ENCODE assay signal across 8 cellular contexts in genomic region chr12:116278259-116278595, GRCh38. TPM values are rescaled to one million over a fixed set of nuclear protein-coding genes. Genes with fewer than 3 reads are reported as not detected.
A peak's percentile ranks its signal among the peaks of the same experiment; 100 is the strongest.
DNase-seq lines count a peak whose midpoint lies in the region; ATAC-seq and TF ChIP-seq lines count a peak whose summit lies in the region.

No MANE protein-coding gene starts in this region.

- intact Hi-C loops in esophagus squamous epithelium (cut with DNase I), result loop anchor here (10.0 kb wide), 1 partner anchor 317 kb away; no protein-coding TSS in a partner anchor
- intact Hi-C loops in prostate gland (cut with DNase I), result loop anchor here (5.0 to 10.0 kb wide), 3 partner anchors 157 to 319 kb away; no protein-coding TSS in a partner anchor

- H3K9me3 ChIP-seq in esophagus squamous epithelium (no peaks in the 10 kb centered on the region), prostate gland (no peaks in the 10 kb centered on the region)

- H3K36me3 ChIP-seq in GM06990 (ENCODE audit: control insufficient read depth, insufficient read depth, low read length) (no peaks in the 10 kb centered on the region), esophagus squamous epithelium (no peaks in the 10 kb centered on the region), prostate gland (no peaks in the 10 kb centered on the region)

- WGBS in esophagus squamous epithelium, 2 donors, result 37 to 58% methylated on average over 6 to 10 of the region's 10 CpGs
- WGBS in prostate gland, result 42% methylated on average over 10 of the region's 10 CpGs

- DNase-seq in GM06990 (ENCODE audit: extremely low read depth, insufficient read length) (no peak), RWPE1 (ENCODE audit: low spot score) (no peak), esophagus squamous epithelium (lab: John Stamatoyannopoulos, UW) (no peak), prostate gland (ENCODE audit: low spot score) (no peak), medulla oblongata (ENCODE audit: extremely low spot score) (no peak)
- DNase-seq in stimulated activated CD4-positive, alpha-beta T cell treated with anti-CD3 and anti-CD28 coated beads, Interleukin-2, amount 100 ng/mL, for 48 hours, result no peak

- POLR2A ChIA-PET in RWPE1 (lab: Yijun Ruan, JAX; ENCODE audit: low non-redundant PET), result no interaction called here

- H3K27me3 ChIP-seq in GM06990 (replicated peaks; ENCODE audit: control insufficient read depth, insufficient read depth, low read length) (peaks cover 2% of the 10 kb centered on the region; the same call in 1 of the 2 replicates), esophagus squamous epithelium (no peaks in the 10 kb centered on the region), prostate gland (replicated peaks; ENCODE audit: insufficient read depth) (no peaks in the 10 kb centered on the region)

- H3K4me1 ChIP-seq in esophagus squamous epithelium (peaks cover 13 to 35% (median 15%) of the 10 kb centered on the region in 3 donors), prostate gland (replicated peaks) (no peaks in the 10 kb centered on the region)

- CTCF ChIA-PET in RWPE1 (lab: Yijun Ruan, JAX), result interaction anchor here (0.6 kb wide), 2 partner anchors 29 to 173 kb away, joined by 3 to 4 read pairs; no protein-coding TSS in a partner anchor

- H3K4me3 ChIP-seq in GM06990 (replicated peaks; ENCODE audit: low read depth, low read length) (peak overlapping the region; percentile 46), esophagus squamous epithelium (peak overlapping the region; percentile 72 to 94 (median 84)), prostate gland (peak overlapping the region; percentile 63 to 72)

- H3K27ac ChIP-seq in RWPE1 (peak overlapping the region; percentile 88), esophagus squamous epithelium (peak overlapping the region; percentile 92 to 100 (median 98)), prostate gland (peak overlapping the region; percentile 89 to 94)

- ATAC-seq in HG03135 (IDR thresholded peaks at IDR 0.05; ENCODE audit: unreplicated experiment) (no peak), HG02884 (IDR thresholded peaks at IDR 0.05; ENCODE audit: unreplicated experiment) (no peak)

- no peak for TF ChIP-seq CTCF in GM06990 (IDR thresholded peaks at IDR 0.05; ENCODE audit: insufficient read depth, low read length, poor library complexity, severe bottlenecking)
- no peak for TF ChIP-seq CTCF in RWPE1 (conservative IDR thresholded peaks at IDR 0.05; ENCODE audit: low read depth)
- TF ChIP-seq CTCF in esophagus squamous epithelium (IDR thresholded peaks at IDR 0.05), result no peak
- no peak for TF ChIP-seq CTCF in prostate gland (IDR thresholded peaks at IDR 0.05)

- TF ChIP-seq POLR2A in esophagus squamous epithelium (IDR thresholded peaks at IDR 0.05) (no peak), prostate gland (IDR thresholded peaks at IDR 0.05) (no peak)

RNA-seq across cellular contexts. Expression of gene MED13L, which starts 0.7 kb away (rescaled TPM):
- 100 to 1,000 TPM in 1 of 4 donors, 10 to 100 TPM in 3; 52.2 to 137 (median 62.1) TPM for total RNA-seq in esophagus squamous epithelium
- total RNA-seq in prostate gland, result 100 to 1,000 TPM in 1 of 2 donors, 10 to 100 TPM in 1; 88.9 to 140 TPM
